Comparison of ENCODE assay signal across 32 cellular contexts in the genomic region with DNA sequence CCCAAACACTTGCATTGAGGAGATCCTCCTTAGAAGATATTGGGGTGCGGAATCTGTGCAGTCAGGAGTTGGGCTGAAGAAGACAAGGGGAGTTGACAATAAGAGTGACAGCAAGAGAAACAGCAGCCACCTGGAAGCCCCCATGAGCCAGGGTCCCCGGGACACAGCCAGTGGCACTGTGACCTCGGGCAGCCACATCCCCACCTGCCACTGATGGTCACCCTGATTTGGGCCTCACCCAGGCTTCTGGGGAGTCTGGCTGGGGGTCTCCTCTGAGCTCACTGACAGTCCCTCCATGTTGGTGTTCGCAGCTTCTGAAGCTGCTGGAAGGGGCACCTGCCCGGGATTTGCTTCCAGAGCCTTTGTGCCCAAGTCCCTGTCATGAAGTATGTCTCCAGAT.
"Had no signal": no experiment of that assay in that cellular context is flagged by ENCODE, and none has a peak within 500 bp of the region (broad histone marks: within the 10 kb centered on the region; RNA-seq: fewer than 3 reads in every experiment).

No MANE protein-coding gene starts in this region.

- H3K36me3 ChIP-seq: MG63 had no signal

- H3K4me3 ChIP-seq: MG63 had no signal

- H3K9me3 ChIP-seq: MG63 had no signal

- DNase-seq: Karpas-422, Kasumi-1, MG63, MM.1S, MV-4-11, NCI-H1048, NCI-H1092, NCI-H1092 treated with DMSO at 0.1 percent for 48 hours, NCI-H1105, NCI-H1105 treated with DMSO at 0.1 percent for 48 hours, NCI-H1417 treated with DMSO at 0.1 percent for 48 hours, NCI-H1436, NCI-H1436 treated with DMSO at 0.1 percent for 48 hours, NCI-H146, NCI-H1694, NCI-H1694 treated with DMSO at 0.1 percent for 48 hours, NCI-H187, NCI-H187 treated with DMSO at 0.1 percent for 48 hours, NCI-H1930, NCI-H2029, NCI-H2029 treated with DMSO at 0.1 percent for 48 hours, NCI-H2081, NCI-H2081 treated with DMSO at 0.1 percent for 48 hours, NCI-H2171, NCI-H2227 treated with DMSO at 0.1 percent for 48 hours, NCI-H226, NCI-H345, NCI-H446, NCI-H446 treated with DMSO at 0.1 percent for 48 hours, NCI-H510A, NCI-H510A treated with DMSO at 0.1 percent for 48 hours, NCI-H524 had no signal

- H3K27me3 ChIP-seq: MG63 had no signal
